Comparison of ENCODE assay signal across 8 cellular contexts in genomic region chr1:26531651-26532131, GRCh38. TPM values are rescaled to one million over a fixed set of nuclear protein-coding genes. Genes with fewer than 3 reads are reported as not detected.
DNase-seq lines count a peak whose midpoint lies in the region; ATAC-seq and TF ChIP-seq lines count a peak whose summit lies in the region.

No MANE protein-coding gene starts in this region.

- 49 to 56% methylated on average over 4 to 10 of the region's 12 CpGs for WGBS in thyroid gland, 2 donors
- WGBS in psoas muscle, 3 donors: 87 to 91% (median 90%) methylated on average over 12 of the region's 12 CpGs

- H3K27ac ChIP-seq in thyroid gland (peak overlapping the region; percentile 50 to 94 (median 64)), psoas muscle (no peak overlapping the region)

- no peak for DNase-seq in T-helper 2 cell treated with Interferon-gamma antibody and Interleukin-4, amounts not matched to agents 5 μg/mL and 100 μg/mL, for 36 hours (ENCODE audit: low spot score)
- DNase-seq in T-helper 2 cell: no peak
- DNase-seq in activated T-helper 1 cell treated with anti-CD3 and anti-CD28 coated beads, Interleukin-12 subunit alpha, Interleukin-12 subunit beta, Interleukin-2, Interleukin-4 antibody, amounts not matched to agents 30 ng/mL and 10 ng/mL and 1 ng/mL, durations not matched to agents 14 hours and 24 hours and 36 hours (ENCODE audit: low spot score): no peak
- DNase-seq in left colon: peak; percentile 62 to 65
- peak; percentile 79 for DNase-seq in thyroid gland
- no peak for DNase-seq in stimulated activated CD8-positive, alpha-beta memory T cell treated with anti-CD3 and anti-CD28 coated beads, Interleukin-4, amount 100 ng/mL, for 48 hours
- no peak for DNase-seq in psoas muscle
- no peak for DNase-seq in activated CD8-positive, alpha-beta memory T cell treated with anti-CD3 and anti-CD28 coated beads, Interleukin-2, amount 50 U/mL, for 48 hours

- H3K36me3 ChIP-seq in thyroid gland: no peaks in the 10 kb centered on the region
- no peaks in the 10 kb centered on the region for H3K36me3 ChIP-seq in psoas muscle (ENCODE audit: insufficient read depth in 1 of 2, low read depth in 1 of 2)

- peaks cover 28% of the 10 kb centered on the region for H3K4me1 Mint-ChIP-seq in T-helper 2 cell treated with Interferon-gamma antibody and Interleukin-4, amounts not matched to agents 5 μg/mL and 100 μg/mL, for 36 hours (ENCODE audit: low read depth)
- H3K4me1 Mint-ChIP-seq in activated T-helper 1 cell treated with anti-CD3 and anti-CD28 coated beads, Interleukin-12 subunit alpha, Interleukin-12 subunit beta, Interleukin-2, Interleukin-4 antibody, amounts not matched to agents 30 ng/mL and 10 ng/mL and 1 ng/mL, durations not matched to agents 14 hours and 24 hours and 36 hours (ENCODE audit: low read depth): peaks cover 55% of the 10 kb centered on the region

- H3K9me3 ChIP-seq in thyroid gland: no peaks in the 10 kb centered on the region
- no peaks in the 10 kb centered on the region for H3K9me3 ChIP-seq in psoas muscle

- TF ChIP-seq CTCF in thyroid gland (IDR thresholded peaks at IDR 0.05): no peak
- TF ChIP-seq CTCF in psoas muscle (IDR thresholded peaks at IDR 0.05): no peak

- H3K27me3 ChIP-seq in thyroid gland (no peaks in the 10 kb centered on the region), psoas muscle (ENCODE audit: insufficient read depth in 3 of 3, low read length in 2 of 3) (peaks cover 0 to 3% (median 0%) of the 10 kb centered on the region in 3 donors)

- intact Hi-C loops in activated T-helper 1 cell treated with anti-CD3 and anti-CD28 coated beads, Interleukin-12 subunit alpha, Interleukin-12 subunit beta, Interleukin-2, Interleukin-4 antibody, amounts not matched to agents 30 ng/mL and 10 ng/mL and 1 ng/mL, durations not matched to agents 14 hours and 24 hours and 36 hours (cut with micrococcal nuclease): loop anchor here (1.0 kb wide), 1 partner anchor 9 kb away; no protein-coding TSS in a partner anchor
- intact Hi-C loops in left colon (cut with DNase I, micrococcal nuclease): no loop called here
- intact Hi-C loops in thyroid gland (cut with DNase I): loop anchor here (2.0 kb wide), 1 partner anchor 31 kb away; no protein-coding TSS in a partner anchor
- intact Hi-C loops in psoas muscle (cut with DNase I): no loop called here

- H3K4me3 ChIP-seq in thyroid gland (replicated peaks in 1 of 3): peak overlapping the region in 1 of 3 donors; percentile 75
- H3K4me3 ChIP-seq in psoas muscle: no peak overlapping the region

- peaks cover 2% of the 10 kb centered on the region for H3K27me3 Mint-ChIP-seq in T-helper 2 cell treated with Interferon-gamma antibody and Interleukin-4, amounts not matched to agents 5 μg/mL and 100 μg/mL, for 36 hours (ENCODE audit: low read depth)
- H3K27me3 Mint-ChIP-seq in activated T-helper 1 cell treated with anti-CD3 and anti-CD28 coated beads, Interleukin-12 subunit alpha, Interleukin-12 subunit beta, Interleukin-2, Interleukin-4 antibody, amounts not matched to agents 30 ng/mL and 10 ng/mL and 1 ng/mL, durations not matched to agents 14 hours and 24 hours and 36 hours (ENCODE audit: insufficient read depth): no peaks in the 10 kb centered on the region

- peaks cover 30 to 52% of the 10 kb centered on the region in 2 donors for H3K4me1 ChIP-seq in thyroid gland
- H3K4me1 ChIP-seq in psoas muscle: no peaks in the 10 kb centered on the region

- H3K27ac Mint-ChIP-seq in T-helper 2 cell treated with Interferon-gamma antibody and Interleukin-4, amounts not matched to agents 5 μg/mL and 100 μg/mL, for 36 hours: no peak overlapping the region
- no peak overlapping the region for H3K27ac Mint-ChIP-seq in activated T-helper 1 cell treated with anti-CD3 and anti-CD28 coated beads, Interleukin-12 subunit alpha, Interleukin-12 subunit beta, Interleukin-2, Interleukin-4 antibody, amounts not matched to agents 30 ng/mL and 10 ng/mL and 1 ng/mL, durations not matched to agents 14 hours and 24 hours and 36 hours

- H3K9me3 Mint-ChIP-seq in T-helper 2 cell treated with Interferon-gamma antibody and Interleukin-4, amounts not matched to agents 5 μg/mL and 100 μg/mL, for 36 hours: no peaks in the 10 kb centered on the region
- no peaks in the 10 kb centered on the region for H3K9me3 Mint-ChIP-seq in activated T-helper 1 cell treated with anti-CD3 and anti-CD28 coated beads, Interleukin-12 subunit alpha, Interleukin-12 subunit beta, Interleukin-2, Interleukin-4 antibody, amounts not matched to agents 30 ng/mL and 10 ng/mL and 1 ng/mL, durations not matched to agents 14 hours and 24 hours and 36 hours

- ATAC-seq in left colon (peak; percentile 21), psoas muscle (no peak)

- peak overlapping the region; percentile 29 for H3K4me3 Mint-ChIP-seq in T-helper 2 cell treated with Interferon-gamma antibody and Interleukin-4, amounts not matched to agents 5 μg/mL and 100 μg/mL, for 36 hours
- peak overlapping the region; percentile 88 for H3K4me3 Mint-ChIP-seq in activated T-helper 1 cell treated with anti-CD3 and anti-CD28 coated beads, Interleukin-12 subunit alpha, Interleukin-12 subunit beta, Interleukin-2, Interleukin-4 antibody, amounts not matched to agents 30 ng/mL and 10 ng/mL and 1 ng/mL, durations not matched to agents 14 hours and 24 hours and 36 hours

- H3K36me3 Mint-ChIP-seq in T-helper 2 cell treated with Interferon-gamma antibody and Interleukin-4, amounts not matched to agents 5 μg/mL and 100 μg/mL, for 36 hours (ENCODE audit: low read depth): no peaks in the 10 kb centered on the region
- H3K36me3 Mint-ChIP-seq in activated T-helper 1 cell treated with anti-CD3 and anti-CD28 coated beads, Interleukin-12 subunit alpha, Interleukin-12 subunit beta, Interleukin-2, Interleukin-4 antibody, amounts not matched to agents 30 ng/mL and 10 ng/mL and 1 ng/mL, durations not matched to agents 14 hours and 24 hours and 36 hours (ENCODE audit: low read depth): no peaks in the 10 kb centered on the region

- no peak for TF ChIP-seq POLR2A in thyroid gland (IDR thresholded peaks at IDR 0.05)

RNA-seq across cellular contexts. Expression of gene RPS6KA1, which starts 2.1 kb away (rescaled TPM):
- total RNA-seq in activated T-helper 1 cell treated with anti-CD3 and anti-CD28 coated beads, Interleukin-12 subunit alpha, Interleukin-12 subunit beta, Interleukin-2, Interleukin-4 antibody, amounts not matched to agents 30 ng/mL and 10 ng/mL and 1 ng/mL, durations not matched to agents 14 hours and 24 hours and 36 hours: 324 and 331 TPM in 2 replicates
- 100 to 1,000 TPM; 173 to 192 TPM for total RNA-seq in left colon
- total RNA-seq in thyroid gland: 10 to 100 TPM; 55.8 to 98.6 (median 76.3) TPM
- 1 to 10 TPM; 2.5 to 3.0 (median 2.7) TPM for total RNA-seq in psoas muscle
- 1 to 10 TPM in 2 of 3 donors, under 1 TPM in 1; 0.88 to 1.8 (median 1.3) TPM for polyA plus RNA-seq in psoas muscle

RNA-seq across cellular contexts. Expression of gene HMGN2, which starts 59.5 kb away (rescaled TPM):
- total RNA-seq in activated T-helper 1 cell treated with anti-CD3 and anti-CD28 coated beads, Interleukin-12 subunit alpha, Interleukin-12 subunit beta, Interleukin-2, Interleukin-4 antibody, amounts not matched to agents 30 ng/mL and 10 ng/mL and 1 ng/mL, durations not matched to agents 14 hours and 24 hours and 36 hours: 492 and 496 TPM in 2 replicates
- 100 to 1,000 TPM; 243 to 270 TPM for total RNA-seq in left colon
- total RNA-seq in thyroid gland: 100 to 1,000 TPM; 277 to 411 (median 319) TPM
- 100 to 1,000 TPM in 3 of 4 donors, 10 to 100 TPM in 1; 95.4 to 157 (median 135) TPM for total RNA-seq in psoas muscle
- 100 to 1,000 TPM; 103 to 136 (median 128) TPM for polyA plus RNA-seq in psoas muscle

Comparison
In these comparisons a context has a peak if more than half of its experiments do, and no peak if none do; other contexts are left out.
1. DNase-seq: peak in left colon (2 of 2) and thyroid gland (2 of 2); none in T-helper 2 cell treated with Interferon-gamma antibody and Interleukin-4, amounts not matched to agents 5 μg/mL and 100 μg/mL, for 36 hours (single experiment), T-helper 2 cell (0 of 5), activated T-helper 1 cell treated with anti-CD3 and anti-CD28 coated beads, Interleukin-12 subunit alpha, Interleukin-12 subunit beta, Interleukin-2, Interleukin-4 antibody, amounts not matched to agents 30 ng/mL and 10 ng/mL and 1 ng/mL, durations not matched to agents 14 hours and 24 hours and 36 hours (single experiment), stimulated activated CD8-positive, alpha-beta memory T cell treated with anti-CD3 and anti-CD28 coated beads, Interleukin-4, amount 100 ng/mL, for 48 hours (single experiment), psoas muscle (0 of 2) and activated CD8-positive, alpha-beta memory T cell treated with anti-CD3 and anti-CD28 coated beads, Interleukin-2, amount 50 U/mL, for 48 hours (single experiment).
2. RNA of gene RPS6KA1, which starts 2.1 kb away (total RNA-seq): 324 to 331 TPM in activated T-helper 1 cell treated with anti-CD3 and anti-CD28 coated beads, Interleukin-12 subunit alpha, Interleukin-12 subunit beta, Interleukin-2, Interleukin-4 antibody, amounts not matched to agents 30 ng/mL and 10 ng/mL and 1 ng/mL, durations not matched to agents 14 hours and 24 hours and 36 hours, 173 to 192 TPM in left colon and 55.8 to 98.6 TPM in thyroid gland; 2.5 to 3.0 TPM in psoas muscle; every median in the first group is over 10 times any median in the second.
3. intact Hi-C loops: an anchor here in activated T-helper 1 cell treated with anti-CD3 and anti-CD28 coated beads, Interleukin-12 subunit alpha, Interleukin-12 subunit beta, Interleukin-2, Interleukin-4 antibody, amounts not matched to agents 30 ng/mL and 10 ng/mL and 1 ng/mL, durations not matched to agents 14 hours and 24 hours and 36 hours (1.0 kb wide) and thyroid gland (2.0 kb wide); none called in left colon and psoas muscle.